ENCODE assay signal across 1 cellular context in genomic region chr13:32315255-32316029, GRCh38.
A peak's percentile ranks its signal among the peaks of the same experiment; 100 is the strongest.
TF ChIP-seq lines count a peak whose summit lies in the region.

A gene with protein sequence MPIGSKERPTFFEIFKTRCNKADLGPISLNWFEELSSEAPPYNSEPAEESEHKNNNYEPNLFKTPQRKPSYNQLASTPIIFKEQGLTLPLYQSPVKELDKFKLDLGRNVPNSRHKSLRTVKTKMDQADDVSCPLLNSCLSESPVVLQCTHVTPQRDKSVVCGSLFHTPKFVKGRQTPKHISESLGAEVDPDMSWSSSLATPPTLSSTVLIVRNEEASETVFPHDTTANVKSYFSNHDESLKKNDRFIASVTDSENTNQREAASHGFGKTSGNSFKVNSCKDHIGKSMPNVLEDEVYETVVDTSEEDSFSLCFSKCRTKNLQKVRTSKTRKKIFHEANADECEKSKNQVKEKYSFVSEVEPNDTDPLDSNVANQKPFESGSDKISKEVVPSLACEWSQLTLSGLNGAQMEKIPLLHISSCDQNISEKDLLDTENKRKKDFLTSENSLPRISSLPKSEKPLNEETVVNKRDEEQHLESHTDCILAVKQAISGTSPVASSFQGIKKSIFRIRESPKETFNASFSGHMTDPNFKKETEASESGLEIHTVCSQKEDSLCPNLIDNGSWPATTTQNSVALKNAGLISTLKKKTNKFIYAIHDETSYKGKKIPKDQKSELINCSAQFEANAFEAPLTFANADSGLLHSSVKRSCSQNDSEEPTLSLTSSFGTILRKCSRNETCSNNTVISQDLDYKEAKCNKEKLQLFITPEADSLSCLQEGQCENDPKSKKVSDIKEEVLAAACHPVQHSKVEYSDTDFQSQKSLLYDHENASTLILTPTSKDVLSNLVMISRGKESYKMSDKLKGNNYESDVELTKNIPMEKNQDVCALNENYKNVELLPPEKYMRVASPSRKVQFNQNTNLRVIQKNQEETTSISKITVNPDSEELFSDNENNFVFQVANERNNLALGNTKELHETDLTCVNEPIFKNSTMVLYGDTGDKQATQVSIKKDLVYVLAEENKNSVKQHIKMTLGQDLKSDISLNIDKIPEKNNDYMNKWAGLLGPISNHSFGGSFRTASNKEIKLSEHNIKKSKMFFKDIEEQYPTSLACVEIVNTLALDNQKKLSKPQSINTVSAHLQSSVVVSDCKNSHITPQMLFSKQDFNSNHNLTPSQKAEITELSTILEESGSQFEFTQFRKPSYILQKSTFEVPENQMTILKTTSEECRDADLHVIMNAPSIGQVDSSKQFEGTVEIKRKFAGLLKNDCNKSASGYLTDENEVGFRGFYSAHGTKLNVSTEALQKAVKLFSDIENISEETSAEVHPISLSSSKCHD (N-terminal part only) (plus strand): TSS chr13:32315508. CDS start chr13:32316461, 953 bp downstream.
Gene ZAR1L (minus strand): TSS chr13:32315363. CDS start chr13:32311925, 3,438 bp downstream.

TF ChIP-seq in WTC11, 78 proteins besides CTCF, POLR2A, EP300 and RAD21 (continued from another document):
- TF ChIP-seq, protein P1, sequence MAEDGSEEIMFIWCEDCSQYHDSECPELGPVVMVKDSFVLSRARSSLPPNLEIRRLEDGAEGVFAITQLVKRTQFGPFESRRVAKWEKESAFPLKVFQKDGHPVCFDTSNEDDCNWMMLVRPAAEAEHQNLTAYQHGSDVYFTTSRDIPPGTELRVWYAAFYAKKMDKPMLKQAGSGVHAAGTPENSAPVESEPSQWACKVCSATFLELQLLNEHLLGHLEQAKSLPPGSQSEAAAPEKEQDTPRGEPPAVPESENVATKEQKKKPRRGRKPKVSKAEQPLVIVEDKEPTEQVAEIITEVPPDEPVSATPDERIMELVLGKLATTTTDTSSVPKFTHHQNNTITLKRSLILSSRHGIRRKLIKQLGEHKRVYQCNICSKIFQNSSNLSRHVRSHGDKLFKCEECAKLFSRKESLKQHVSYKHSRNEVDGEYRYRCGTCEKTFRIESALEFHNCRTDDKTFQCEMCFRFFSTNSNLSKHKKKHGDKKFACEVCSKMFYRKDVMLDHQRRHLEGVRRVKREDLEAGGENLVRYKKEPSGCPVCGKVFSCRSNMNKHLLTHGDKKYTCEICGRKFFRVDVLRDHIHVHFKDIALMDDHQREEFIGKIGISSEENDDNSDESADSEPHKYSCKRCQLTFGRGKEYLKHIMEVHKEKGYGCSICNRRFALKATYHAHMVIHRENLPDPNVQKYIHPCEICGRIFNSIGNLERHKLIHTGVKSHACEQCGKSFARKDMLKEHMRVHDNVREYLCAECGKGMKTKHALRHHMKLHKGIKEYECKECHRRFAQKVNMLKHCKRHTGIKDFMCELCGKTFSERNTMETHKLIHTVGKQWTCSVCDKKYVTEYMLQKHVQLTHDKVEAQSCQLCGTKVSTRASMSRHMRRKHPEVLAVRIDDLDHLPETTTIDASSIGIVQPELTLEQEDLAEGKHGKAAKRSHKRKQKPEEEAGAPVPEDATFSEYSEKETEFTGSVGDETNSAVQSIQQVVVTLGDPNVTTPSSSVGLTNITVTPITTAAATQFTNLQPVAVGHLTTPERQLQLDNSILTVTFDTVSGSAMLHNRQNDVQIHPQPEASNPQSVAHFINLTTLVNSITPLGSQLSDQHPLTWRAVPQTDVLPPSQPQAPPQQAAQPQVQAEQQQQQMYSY (CRISPR knock-in tag; IDR thresholded peaks at IDR 0.05): no peak
- TF ChIP-seq ZNF138 (CRISPR knock-in tag; conservative IDR thresholded peaks at IDR 0.05) (0 out of 2 replicates have a peak, but pooled peaks have one; percentile 40), CREM (CRISPR knock-in tag; IDR thresholded peaks at IDR 0.05) (peak; percentile 85; the same call in 1 of the 2 replicates), TCF7 (CRISPR knock-in tag; IDR thresholded peaks at IDR 0.05; ENCODE audit: low read depth) (no peak), ATF3 (CRISPR knock-in tag; conservative IDR thresholded peaks at IDR 0.05) (no peak), CREB1 (CRISPR knock-in tag; IDR thresholded peaks at IDR 0.05) (no peak), ZBTB43 (CRISPR knock-in tag; IDR thresholded peaks at IDR 0.05) (peak; percentile 67; the same call in 1 of the 2 replicates), OVOL2 (CRISPR knock-in tag; IDR thresholded peaks at IDR 0.05; ENCODE audit: borderline replicate concordance) (no peak), ZNF416 (CRISPR knock-in tag; IDR thresholded peaks at IDR 0.05) (0 out of 2 replicates have a peak, but pooled peaks have one; percentile 39), ZMAT4 (CRISPR knock-in tag; IDR thresholded peaks at IDR 0.05) (no peak), ESRRA (CRISPR knock-in tag; IDR thresholded peaks at IDR 0.05; ENCODE audit: borderline replicate concordance) (0 out of 2 replicates have a peak, but pooled peaks have one; percentile 23), NFATC4 (CRISPR knock-in tag; IDR thresholded peaks at IDR 0.05) (no peak), SP1 (CRISPR knock-in tag; conservative IDR thresholded peaks at IDR 0.05) (peak; percentile 50), HMGA2 (CRISPR knock-in tag; IDR thresholded peaks at IDR 0.05) (no peak), NFYB (CRISPR knock-in tag; conservative IDR thresholded peaks at IDR 0.05; ENCODE audit: low read depth) (no peak), ATF1 (CRISPR knock-in tag; IDR thresholded peaks at IDR 0.05) (0 out of 2 replicates have a peak, but pooled peaks have one; percentile 12)
- TF ChIP-seq, protein P2, sequence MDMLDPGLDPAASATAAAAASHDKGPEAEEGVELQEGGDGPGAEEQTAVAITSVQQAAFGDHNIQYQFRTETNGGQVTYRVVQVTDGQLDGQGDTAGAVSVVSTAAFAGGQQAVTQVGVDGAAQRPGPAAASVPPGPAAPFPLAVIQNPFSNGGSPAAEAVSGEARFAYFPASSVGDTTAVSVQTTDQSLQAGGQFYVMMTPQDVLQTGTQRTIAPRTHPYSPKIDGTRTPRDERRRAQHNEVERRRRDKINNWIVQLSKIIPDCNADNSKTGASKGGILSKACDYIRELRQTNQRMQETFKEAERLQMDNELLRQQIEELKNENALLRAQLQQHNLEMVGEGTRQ (CRISPR knock-in tag; IDR thresholded peaks at IDR 0.05): peak; percentile 98
- TF ChIP-seq, protein P3, sequence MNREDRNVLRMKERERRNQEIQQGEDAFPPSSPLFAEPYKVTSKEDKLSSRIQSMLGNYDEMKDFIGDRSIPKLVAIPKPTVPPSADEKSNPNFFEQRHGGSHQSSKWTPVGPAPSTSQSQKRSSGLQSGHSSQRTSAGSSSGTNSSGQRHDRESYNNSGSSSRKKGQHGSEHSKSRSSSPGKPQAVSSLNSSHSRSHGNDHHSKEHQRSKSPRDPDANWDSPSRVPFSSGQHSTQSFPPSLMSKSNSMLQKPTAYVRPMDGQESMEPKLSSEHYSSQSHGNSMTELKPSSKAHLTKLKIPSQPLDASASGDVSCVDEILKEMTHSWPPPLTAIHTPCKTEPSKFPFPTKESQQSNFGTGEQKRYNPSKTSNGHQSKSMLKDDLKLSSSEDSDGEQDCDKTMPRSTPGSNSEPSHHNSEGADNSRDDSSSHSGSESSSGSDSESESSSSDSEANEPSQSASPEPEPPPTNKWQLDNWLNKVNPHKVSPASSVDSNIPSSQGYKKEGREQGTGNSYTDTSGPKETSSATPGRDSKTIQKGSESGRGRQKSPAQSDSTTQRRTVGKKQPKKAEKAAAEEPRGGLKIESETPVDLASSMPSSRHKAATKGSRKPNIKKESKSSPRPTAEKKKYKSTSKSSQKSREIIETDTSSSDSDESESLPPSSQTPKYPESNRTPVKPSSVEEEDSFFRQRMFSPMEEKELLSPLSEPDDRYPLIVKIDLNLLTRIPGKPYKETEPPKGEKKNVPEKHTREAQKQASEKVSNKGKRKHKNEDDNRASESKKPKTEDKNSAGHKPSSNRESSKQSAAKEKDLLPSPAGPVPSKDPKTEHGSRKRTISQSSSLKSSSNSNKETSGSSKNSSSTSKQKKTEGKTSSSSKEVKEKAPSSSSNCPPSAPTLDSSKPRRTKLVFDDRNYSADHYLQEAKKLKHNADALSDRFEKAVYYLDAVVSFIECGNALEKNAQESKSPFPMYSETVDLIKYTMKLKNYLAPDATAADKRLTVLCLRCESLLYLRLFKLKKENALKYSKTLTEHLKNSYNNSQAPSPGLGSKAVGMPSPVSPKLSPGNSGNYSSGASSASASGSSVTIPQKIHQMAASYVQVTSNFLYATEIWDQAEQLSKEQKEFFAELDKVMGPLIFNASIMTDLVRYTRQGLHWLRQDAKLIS (CRISPR knock-in tag; IDR thresholded peaks at IDR 0.05; ENCODE audit: borderline replicate concordance): peak; percentile 81; the same call in 1 of the 2 replicates
- TF ChIP-seq, protein P4, sequence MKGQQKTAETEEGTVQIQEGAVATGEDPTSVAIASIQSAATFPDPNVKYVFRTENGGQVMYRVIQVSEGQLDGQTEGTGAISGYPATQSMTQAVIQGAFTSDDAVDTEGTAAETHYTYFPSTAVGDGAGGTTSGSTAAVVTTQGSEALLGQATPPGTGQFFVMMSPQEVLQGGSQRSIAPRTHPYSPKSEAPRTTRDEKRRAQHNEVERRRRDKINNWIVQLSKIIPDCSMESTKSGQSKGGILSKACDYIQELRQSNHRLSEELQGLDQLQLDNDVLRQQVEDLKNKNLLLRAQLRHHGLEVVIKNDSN (CRISPR knock-in tag; IDR thresholded peaks at IDR 0.05): peak; percentile 98
- TF ChIP-seq, protein P5, sequence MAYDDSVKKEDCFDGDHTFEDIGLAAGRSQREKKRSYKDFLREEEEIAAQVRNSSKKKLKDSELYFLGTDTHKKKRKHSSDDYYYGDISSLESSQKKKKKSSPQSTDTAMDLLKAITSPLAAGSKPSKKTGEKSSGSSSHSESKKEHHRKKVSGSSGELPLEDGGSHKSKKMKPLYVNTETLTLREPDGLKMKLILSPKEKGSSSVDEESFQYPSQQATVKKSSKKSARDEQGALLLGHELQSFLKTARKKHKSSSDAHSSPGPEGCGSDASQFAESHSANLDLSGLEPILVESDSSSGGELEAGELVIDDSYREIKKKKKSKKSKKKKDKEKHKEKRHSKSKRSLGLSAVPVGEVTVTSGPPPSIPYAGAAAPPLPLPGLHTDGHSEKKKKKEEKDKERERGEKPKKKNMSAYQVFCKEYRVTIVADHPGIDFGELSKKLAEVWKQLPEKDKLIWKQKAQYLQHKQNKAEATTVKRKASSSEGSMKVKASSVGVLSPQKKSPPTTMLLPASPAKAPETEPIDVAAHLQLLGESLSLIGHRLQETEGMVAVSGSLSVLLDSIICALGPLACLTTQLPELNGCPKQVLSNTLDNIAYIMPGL (CRISPR knock-in tag; IDR thresholded peaks at IDR 0.05): peak; percentile 52
